Comparison of ENCODE assay signal across 8 cellular contexts in the genomic region with DNA sequence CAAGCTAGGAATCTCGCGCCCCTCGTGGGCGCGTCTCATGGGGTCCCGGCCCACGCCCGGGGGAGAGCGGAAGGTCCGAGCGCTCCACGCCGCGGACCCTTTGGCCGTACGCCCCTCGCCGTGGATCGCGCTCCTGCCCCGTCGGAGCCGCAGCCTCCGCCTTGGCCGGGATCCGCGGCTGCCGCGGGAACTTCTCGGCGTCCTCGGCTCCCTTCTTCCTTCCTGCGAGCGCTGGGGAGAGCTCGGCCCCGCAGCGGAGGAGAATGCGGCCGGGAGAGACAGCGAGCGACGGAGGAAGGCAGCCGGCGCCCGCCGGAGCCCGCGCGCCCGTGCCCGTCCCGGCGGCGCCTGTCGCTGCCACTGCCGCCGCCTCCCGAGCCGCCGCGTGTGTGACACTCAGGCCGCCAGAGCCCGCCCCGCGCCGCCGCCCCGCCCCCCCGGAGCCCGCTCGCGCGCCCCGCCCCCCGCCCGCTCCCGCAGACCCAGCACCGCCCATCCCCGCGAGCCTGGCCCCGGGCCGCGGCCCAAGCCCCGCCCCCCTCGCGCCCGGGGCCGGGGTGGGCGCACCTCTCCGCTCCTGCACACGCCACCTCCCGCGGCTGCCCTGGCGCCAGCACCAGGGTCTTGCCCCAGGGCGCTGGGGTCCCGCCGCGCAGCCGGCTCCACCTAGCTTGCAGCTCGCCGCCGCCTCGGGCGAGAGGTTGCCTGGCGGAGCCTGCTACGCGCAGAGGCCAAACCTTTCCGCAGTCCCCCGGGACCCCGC. TPM values are rescaled to one million over a fixed set of nuclear protein-coding genes. Genes with fewer than 3 reads are reported as not detected.
DNase-seq lines count a peak whose midpoint lies in the region; ATAC-seq and TF ChIP-seq lines count a peak whose summit lies in the region.

A gene with protein sequence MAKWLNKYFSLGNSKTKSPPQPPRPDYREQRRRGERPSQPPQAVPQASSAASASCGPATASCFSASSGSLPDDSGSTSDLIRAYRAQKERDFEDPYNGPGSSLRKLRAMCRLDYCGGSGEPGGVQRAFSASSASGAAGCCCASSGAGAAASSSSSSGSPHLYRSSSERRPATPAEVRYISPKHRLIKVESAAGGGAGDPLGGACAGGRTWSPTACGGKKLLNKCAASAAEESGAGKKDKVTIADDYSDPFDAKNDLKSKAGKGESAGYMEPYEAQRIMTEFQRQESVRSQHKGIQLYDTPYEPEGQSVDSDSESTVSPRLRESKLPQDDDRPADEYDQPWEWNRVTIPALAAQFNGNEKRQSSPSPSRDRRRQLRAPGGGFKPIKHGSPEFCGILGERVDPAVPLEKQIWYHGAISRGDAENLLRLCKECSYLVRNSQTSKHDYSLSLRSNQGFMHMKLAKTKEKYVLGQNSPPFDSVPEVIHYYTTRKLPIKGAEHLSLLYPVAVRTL (minus strand): TSS at position 362 of the 763 bp plus-strand sequence. CDS start 582 bp downstream, outside the sequence.

- no peaks in the 10 kb centered on the region for H3K9me3 ChIP-seq in left lung

- peak; percentile 49 for ATAC-seq in HG02970 (IDR thresholded peaks at IDR 0.05; ENCODE audit: low FRiP score, unreplicated experiment)
- ATAC-seq in left lung = peak; percentile 74

- H3K4me1 ChIP-seq in left lung = peaks cover 1 to 55% of the 10 kb centered on the region in 2 donors

- peak; percentile 25 to 27 for TF ChIP-seq CTCF in left lung (IDR thresholded peaks at IDR 0.05)

- DNase-seq in NCI-H1417 (lab: John Stamatoyannopoulos, UW) (peak in 2 of 3 experiments; percentile 61 to 97), NCI-H1417 treated with DMSO at 0.1 percent for 48 hours (lab: John Stamatoyannopoulos, UW) (no peak), NCI-H2171 (lab: John Stamatoyannopoulos, UW) (peak; percentile 65), dedifferentiated amniotic fluid mesenchymal stem cell (ENCODE audit: extremely low spot score) (peak; percentile 31), left lung (peak; percentile 83 to 96)
- DNase-seq in activated CD4-positive, alpha-beta T cell treated with anti-CD3 and anti-CD28 coated beads for 48 hours = peak; percentile 82
- peak; percentile 83 for DNase-seq in stimulated activated CD4-positive, alpha-beta T cell treated with anti-CD3 and anti-CD28 coated beads, Interleukin-2, amount 100 ng/mL, for 24 hours

- peak within 1 kb of the TSS; percentile 78 to 96 for H3K4me3 ChIP-seq in left lung

- peaks cover 0 to 38% of the 10 kb centered on the region in 2 donors for H3K27me3 ChIP-seq in left lung

- H3K36me3 ChIP-seq in left lung = no peaks in the 10 kb centered on the region

- intact Hi-C loops in left lung (cut with DNase I) = no loop called here

- peak within 1 kb of the TSS; percentile 91 to 95 for H3K27ac ChIP-seq in left lung

RNA-seq across cellular contexts. Expression of the gene that starts here (rescaled TPM):
- total RNA-seq in left lung = 10 to 100 TPM; 26.7 to 26.8 TPM
